In the genomic region with DNA sequence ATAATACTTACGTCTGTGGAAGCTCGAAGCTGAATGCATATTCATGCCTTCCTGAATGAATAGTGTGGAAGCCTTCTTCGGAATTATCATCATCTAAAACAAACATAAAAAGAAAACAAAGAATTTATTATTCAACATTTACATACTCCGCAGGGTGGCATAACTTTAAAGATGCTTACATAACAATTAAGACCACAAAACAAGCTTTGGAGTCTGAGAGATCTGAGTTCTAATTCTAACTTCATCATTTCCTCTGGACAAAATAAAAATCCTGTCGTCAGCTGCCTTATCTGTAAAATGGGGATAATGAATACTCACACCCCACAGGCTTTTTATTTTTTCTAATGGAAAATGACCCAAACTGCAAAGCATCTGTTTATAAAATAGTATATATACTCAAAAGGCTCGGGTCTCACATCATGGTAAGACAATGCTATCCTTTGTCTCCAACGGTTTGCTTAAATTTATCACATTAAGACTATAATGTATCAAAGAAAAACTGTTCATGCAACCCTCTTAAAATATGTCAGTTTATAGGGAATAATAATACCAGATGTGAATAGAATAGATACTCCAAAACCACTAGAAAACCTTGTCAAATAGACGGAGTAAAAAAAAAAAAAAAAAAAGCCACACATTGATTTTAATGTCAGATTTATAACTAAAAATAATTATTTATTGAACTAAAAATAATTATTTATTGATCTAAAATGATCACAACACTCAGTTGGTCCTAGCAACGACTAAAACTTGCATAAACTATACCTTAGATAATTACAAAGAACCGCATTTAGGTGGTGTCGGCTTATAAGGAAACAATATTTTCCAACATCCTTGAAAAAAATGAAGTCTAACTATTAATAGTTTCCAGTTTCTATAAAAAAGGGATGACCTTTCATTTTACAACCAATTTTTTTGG, we compare ENCODE assay signal across 2 cellular contexts.
TF ChIP-seq lines count a peak whose summit lies in the region.

No MANE protein-coding gene starts in this region.

TF ChIP-seq in GM23338, 12 proteins besides CTCF, POLR2A, EP300 and RAD21 (continued from another document):
- TF ChIP-seq, protein P1, sequence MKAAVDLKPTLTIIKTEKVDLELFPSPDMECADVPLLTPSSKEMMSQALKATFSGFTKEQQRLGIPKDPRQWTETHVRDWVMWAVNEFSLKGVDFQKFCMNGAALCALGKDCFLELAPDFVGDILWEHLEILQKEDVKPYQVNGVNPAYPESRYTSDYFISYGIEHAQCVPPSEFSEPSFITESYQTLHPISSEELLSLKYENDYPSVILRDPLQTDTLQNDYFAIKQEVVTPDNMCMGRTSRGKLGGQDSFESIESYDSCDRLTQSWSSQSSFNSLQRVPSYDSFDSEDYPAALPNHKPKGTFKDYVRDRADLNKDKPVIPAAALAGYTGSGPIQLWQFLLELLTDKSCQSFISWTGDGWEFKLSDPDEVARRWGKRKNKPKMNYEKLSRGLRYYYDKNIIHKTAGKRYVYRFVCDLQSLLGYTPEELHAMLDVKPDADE (IDR thresholded peaks at IDR 0.05), result no peak
TF ChIP-seq in GM23338: peak in this region for 0.

TF ChIP-seq in endothelial cell of umbilical vein, 7 proteins besides CTCF, POLR2A, EP300 and RAD21 (continued from another document):
- TF ChIP-seq JUN (IDR thresholded peaks at IDR 0.05; ENCODE audit: borderline replicate concordance, insufficient read depth, insufficient read length, low read depth), result no peak
